8 cellular contexts compared by ENCODE assay signal in genomic region chr1:204431310-204432184, GRCh38. TPM values are rescaled to one million over a fixed set of nuclear protein-coding genes. Genes with fewer than 3 reads are reported as not detected.
A peak's percentile ranks its signal among the peaks of the same experiment; 100 is the strongest.
DNase-seq lines count a peak whose midpoint lies in the region; ATAC-seq and TF ChIP-seq lines count a peak whose summit lies in the region.

No MANE protein-coding gene starts in this region.

- no peak overlapping the region for H3K14ac ChIP-seq in neuronal stem cell (ENCODE audit: low read length)

- H2BK15ac ChIP-seq in neuronal stem cell (ENCODE audit: low read length): no peak overlapping the region

- no peak overlapping the region for H3K27ac Mint-ChIP-seq in Calu3 (ENCODE audit: unreplicated experiment)

- BruUV-seq in Calu3 (replicated peaks; lab: Mats Ljungman, UMichigan): no TSS peak

- no peaks in the 10 kb centered on the region for H3K36me3 Mint-ChIP-seq in Calu3 (ENCODE audit: insufficient read depth, unreplicated experiment)

- no peak overlapping the region for H3K4me2 ChIP-seq in neuronal stem cell (ENCODE audit: insufficient read depth, low read length, poor library complexity, severe bottlenecking)

- no peak overlapping the region for H3K23ac ChIP-seq in neuronal stem cell (ENCODE audit: low read depth, low read length, poor library complexity)

- peaks cover 9% of the 10 kb centered on the region for H3K4me1 Mint-ChIP-seq in Calu3 (ENCODE audit: low read depth, unreplicated experiment)

- H2BK5ac ChIP-seq in neuronal stem cell (ENCODE audit: low read length): no peak overlapping the region

- H2BK120ac ChIP-seq in neuronal stem cell (ENCODE audit: low read depth, low read length): no peak overlapping the region

- POLR2A ChIA-PET in RWPE1 (lab: Yijun Ruan, JAX; ENCODE audit: low non-redundant PET): no interaction called here

- H3K9me3 ChIP-seq in neuronal stem cell (replicated peaks in 1 of 2; ENCODE audit: control insufficient read depth in 2 of 2, insufficient read depth in 1 of 2, low read depth in 1 of 2, low read length in 2 of 2): no peaks in the 10 kb centered on the region
- H3K9me3 ChIP-seq in stomach smooth muscle (ENCODE audit: control insufficient read depth in 2 of 2, low read length in 2 of 2): no peaks in the 10 kb centered on the region

- H2AK5ac ChIP-seq in neuronal stem cell (ENCODE audit: low read depth, low read length): no peak overlapping the region

- DNase-seq in Calu3 (peak; percentile 87), RWPE1 (ENCODE audit: low spot score) (peak; percentile 80), fibroblast of peridontal ligament (ENCODE audit: extremely low read depth) (peak; percentile 88), neuronal stem cell (ENCODE audit: low spot score) (peak; percentile 68)
- DNase-seq in Jurkat, Clone E6-1 (ENCODE audit: low read depth, low spot score): peak; percentile 72
- peak; percentile 61 to 68 for DNase-seq in activated T-helper 1 cell treated with anti-CD3 and anti-CD28 coated beads, Interleukin-2, amount 50 U/mL, for 16 hours (ENCODE audit: low read depth in 1 of 2, low spot score in 1 of 2)

- ATAC-seq in GM21825 (IDR thresholded peaks at IDR 0.05; ENCODE audit: unreplicated experiment): no peak

- H3K9me3 Mint-ChIP-seq in Calu3 (ENCODE audit: low read depth, unreplicated experiment): no peaks in the 10 kb centered on the region

- H3K27ac ChIP-seq in RWPE1 (peak overlapping the region; percentile 69), neuronal stem cell (replicated peaks; ENCODE audit: low read length) (no peak overlapping the region), stomach smooth muscle (ENCODE audit: low read length) (peak overlapping the region; percentile 31)

- TF ChIP-seq CTCF in Calu3 (IDR thresholded peaks at IDR 0.05; ENCODE audit: unreplicated experiment): peak; percentile 94
- peak; percentile 90 for TF ChIP-seq CTCF in RWPE1 (conservative IDR thresholded peaks at IDR 0.05; ENCODE audit: low read depth)

- H3K4ac ChIP-seq in neuronal stem cell (ENCODE audit: low read length): no peak overlapping the region

- H3K79me1 ChIP-seq in neuronal stem cell (ENCODE audit: low read depth, low read length): no peaks in the 10 kb centered on the region

- H2BK12ac ChIP-seq in neuronal stem cell (ENCODE audit: low read length): no peak overlapping the region

- no peak overlapping the region for H3K18ac ChIP-seq in neuronal stem cell (ENCODE audit: low read length)

- H3K9ac ChIP-seq in neuronal stem cell (ENCODE audit: low read depth, low read length, poor library complexity): no peak overlapping the region
- no peak overlapping the region for H3K9ac ChIP-seq in stomach smooth muscle (ENCODE audit: low read length in 2 of 2)

- H3K36me3 ChIP-seq in neuronal stem cell (replicated peaks in 1 of 2; ENCODE audit: control insufficient read depth in 2 of 2, insufficient read depth in 2 of 2, low read length in 2 of 2): peaks cover 41 to 96% of the 10 kb centered on the region in 2 donors
- H3K36me3 ChIP-seq in stomach smooth muscle (ENCODE audit: control insufficient read depth in 2 of 2, insufficient read depth in 2 of 2, low read length in 2 of 2): peaks cover 26 to 39% of the 10 kb centered on the region in 2 donors

- WGBS in neuronal stem cell (ENCODE audit: extremely low coverage in 2 of 2, insufficient read length in 2 of 2, insufficient replicate concordance in 1 of 2), 2 donors: no CpG with 5 or more reads among the region's 13 CpGs

- H3K27me3 Mint-ChIP-seq in Calu3 (ENCODE audit: unreplicated experiment): no peaks in the 10 kb centered on the region

- H4K8ac ChIP-seq in neuronal stem cell (ENCODE audit: low read depth, low read length): no peak overlapping the region

- H3K4me1 ChIP-seq in neuronal stem cell (ENCODE audit: control insufficient read depth in 2 of 2, insufficient read depth in 1 of 2, low read depth in 1 of 2, low read length in 2 of 2): no peaks in the 10 kb centered on the region
- H3K4me1 ChIP-seq in stomach smooth muscle (ENCODE audit: control insufficient read depth, insufficient read depth, low read length): peaks cover 20% of the 10 kb centered on the region

- no peak overlapping the region for H2AFZ ChIP-seq in neuronal stem cell (ENCODE audit: low read length)

- intact Hi-C loops in Calu3 (cut with micrococcal nuclease; ENCODE audit: unreplicated experiment): loop anchor here (1.0 kb wide), 1 partner anchor 72 kb away; no protein-coding TSS in a partner anchor

- CTCF ChIA-PET in Calu3 (lab: Charles Lee) (interaction anchor here (0.7 to 3.0 kb wide), 21 partner anchors 9 to 375 kb away, joined by 3 to 39 read pairs (median 6); partner anchors contain the start of genes MDM4 and PIK3C2B), RWPE1 (lab: Yijun Ruan, JAX) (interaction anchor here (0.6 to 3.1 kb wide), 34 partner anchors 8 to 976 kb away, joined by 3 to 41 read pairs (median 6); partner anchors contain the start of gene PIK3C2B)

- H4K91ac ChIP-seq in neuronal stem cell (ENCODE audit: low read depth, low read length, poor library complexity): no peak overlapping the region

- H3K4me3 Mint-ChIP-seq in Calu3 (ENCODE audit: low read depth, unreplicated experiment): no peak overlapping the region

- H3K4me3 ChIP-seq in Jurkat, Clone E6-1 (ENCODE audit: low read length): no peak overlapping the region
- H3K4me3 ChIP-seq in neuronal stem cell (ENCODE audit: low read length in 2 of 2) (no peak overlapping the region), stomach smooth muscle (ENCODE audit: low read length in 2 of 2) (no peak overlapping the region)

- H3K27me3 ChIP-seq in neuronal stem cell (ENCODE audit: control insufficient read depth in 3 of 3, insufficient read depth in 3 of 3, low read depth in 1 of 3, low read length in 3 of 3): no peaks in the 10 kb centered on the region
- H3K27me3 ChIP-seq in stomach smooth muscle (ENCODE audit: control insufficient read depth in 1 of 2, insufficient read depth in 2 of 2, low read length in 2 of 2): no peaks in the 10 kb centered on the region

RNA-seq across cellular contexts. Expression of gene PPP1R15B, which starts 19.9 kb away (rescaled TPM):
- 65.2 and 68.8 TPM in 2 replicates for total RNA-seq in Calu3 (2022)
- polyA plus RNA-seq in Jurkat, Clone E6-1 (2012; ENCODE audit: insufficient read depth, insufficient read length): 17.1 TPM
- polyA plus RNA-seq in neuronal stem cell (2013, experiment 1 of 2): 18.4 TPM
- polyA plus RNA-seq in neuronal stem cell (2013, experiment 2 of 2): 19.2 TPM
